Comparison of ENCODE assay signal across 8 cellular contexts in the genomic region with DNA sequence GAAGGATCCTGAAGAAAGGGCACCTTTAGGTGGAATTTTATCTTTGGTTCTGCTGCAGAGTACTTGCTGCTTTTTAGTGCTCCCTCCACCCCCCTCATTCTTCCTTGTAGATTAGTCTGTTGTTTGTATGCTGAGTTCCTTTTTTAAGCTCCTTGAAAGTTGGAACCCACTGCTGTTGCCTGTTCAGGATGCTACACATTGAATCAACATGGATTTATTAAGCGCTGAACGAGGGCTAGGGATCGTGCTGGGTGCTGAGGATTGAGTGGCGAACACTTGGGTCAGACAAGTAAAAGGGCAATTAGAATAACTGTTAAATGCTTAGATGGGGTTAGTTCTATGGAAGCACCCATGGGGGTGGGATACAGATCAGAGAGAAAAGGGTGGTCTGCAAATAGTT. TPM values are rescaled to one million over a fixed set of nuclear protein-coding genes. Genes with fewer than 3 reads are reported as not detected.
DNase-seq lines count a peak whose midpoint lies in the region; ATAC-seq lines count a peak whose summit lies in the region.

No MANE protein-coding gene starts in this region.

- H3K9me3 Mint-ChIP-seq in T-helper 1 cell treated with Interleukin-12 subunit alpha and Interleukin-12 subunit beta and Interleukin-4 antibody, amounts not matched to agents 30 μg/mL and 1 μg/mL, for 36 hours, result peaks cover 22% of the 10 kb centered on the region
- peaks cover 14% of the 10 kb centered on the region for H3K9me3 Mint-ChIP-seq in activated T-helper 2 cell treated with anti-CD3 and anti-CD28 coated beads, Interferon-gamma antibody, Interleukin-2, Interleukin-4, amounts not matched to agents 10 μg/mL and 5 μg/mL and 100 μg/mL, durations not matched to agents 14 hours and 24 hours and 36 hours
- H3K9me3 Mint-ChIP-seq in immature natural killer cell, result peaks cover 0 to 10% (median 0%) of the 10 kb centered on the region in 6 donors

- H3K36me3 Mint-ChIP-seq in T-helper 1 cell treated with Interleukin-12 subunit alpha and Interleukin-12 subunit beta and Interleukin-4 antibody, amounts not matched to agents 30 μg/mL and 1 μg/mL, for 36 hours (ENCODE audit: low read depth), result peaks cover 29% of the 10 kb centered on the region
- peaks cover 17% of the 10 kb centered on the region for H3K36me3 Mint-ChIP-seq in activated T-helper 2 cell treated with anti-CD3 and anti-CD28 coated beads, Interferon-gamma antibody, Interleukin-2, Interleukin-4, amounts not matched to agents 10 μg/mL and 5 μg/mL and 100 μg/mL, durations not matched to agents 14 hours and 24 hours and 36 hours (ENCODE audit: low read depth)
- peaks cover under 1 to 13% (median 3%) of the 10 kb centered on the region in 3 donors for H3K36me3 Mint-ChIP-seq in immature natural killer cell

- intact Hi-C loops in activated T-helper 2 cell treated with anti-CD3 and anti-CD28 coated beads, Interferon-gamma antibody, Interleukin-2, Interleukin-4, amounts not matched to agents 10 μg/mL and 5 μg/mL and 100 μg/mL, durations not matched to agents 14 hours and 24 hours and 36 hours (cut with micrococcal nuclease), result loop anchor here (1.0 to 10.0 kb wide), 8 partner anchors 20 to 945 kb away; a partner anchor contains a TSS

- no peaks in the 10 kb centered on the region for H3K27me3 Mint-ChIP-seq in T-helper 1 cell treated with Interleukin-12 subunit alpha and Interleukin-12 subunit beta and Interleukin-4 antibody, amounts not matched to agents 30 μg/mL and 1 μg/mL, for 36 hours (ENCODE audit: low read depth)
- H3K27me3 Mint-ChIP-seq in activated T-helper 2 cell treated with anti-CD3 and anti-CD28 coated beads, Interferon-gamma antibody, Interleukin-2, Interleukin-4, amounts not matched to agents 10 μg/mL and 5 μg/mL and 100 μg/mL, durations not matched to agents 14 hours and 24 hours and 36 hours (ENCODE audit: low read depth), result no peaks in the 10 kb centered on the region
- peaks cover 13 to 16% (median 15%) of the 10 kb centered on the region in 3 donors for H3K27me3 Mint-ChIP-seq in immature natural killer cell (ENCODE audit: low read depth in 3 of 3)

- no peak for ATAC-seq in HG03439 (IDR thresholded peaks at IDR 0.05; ENCODE audit: unreplicated experiment)

- peak overlapping the region; percentile 99 for H3K27ac Mint-ChIP-seq in T-helper 1 cell treated with Interleukin-12 subunit alpha and Interleukin-12 subunit beta and Interleukin-4 antibody, amounts not matched to agents 30 μg/mL and 1 μg/mL, for 36 hours
- peak overlapping the region; percentile 99 for H3K27ac Mint-ChIP-seq in activated T-helper 2 cell treated with anti-CD3 and anti-CD28 coated beads, Interferon-gamma antibody, Interleukin-2, Interleukin-4, amounts not matched to agents 10 μg/mL and 5 μg/mL and 100 μg/mL, durations not matched to agents 14 hours and 24 hours and 36 hours
- peak overlapping the region; percentile 96 to 99 (median 98) for H3K27ac Mint-ChIP-seq in immature natural killer cell

- peaks cover 42% of the 10 kb centered on the region for H3K4me1 Mint-ChIP-seq in T-helper 1 cell treated with Interleukin-12 subunit alpha and Interleukin-12 subunit beta and Interleukin-4 antibody, amounts not matched to agents 30 μg/mL and 1 μg/mL, for 36 hours (ENCODE audit: low read depth)
- peaks cover 35% of the 10 kb centered on the region for H3K4me1 Mint-ChIP-seq in activated T-helper 2 cell treated with anti-CD3 and anti-CD28 coated beads, Interferon-gamma antibody, Interleukin-2, Interleukin-4, amounts not matched to agents 10 μg/mL and 5 μg/mL and 100 μg/mL, durations not matched to agents 14 hours and 24 hours and 36 hours (ENCODE audit: low read depth)
- H3K4me1 Mint-ChIP-seq in immature natural killer cell, result peaks cover 48 to 63% of the 10 kb centered on the region in 2 donors

- peak overlapping the region; percentile 97 for H3K27ac ChIP-seq in temporal lobe (ENCODE audit: low read depth, low read length)

- DNase-seq in T-helper 1 cell (no peak), immature natural killer cell (no peak), NCI-H187 treated with DMSO at 0.1 percent for 48 hours (lab: John Stamatoyannopoulos, UW) (no peak), RPMI8226 (no peak)
- DNase-seq in activated T-helper 2 cell treated with anti-CD3 and anti-CD28 coated beads, Interferon-gamma antibody, Interleukin-2, Interleukin-4, amounts not matched to agents 10 μg/mL and 5 μg/mL and 100 μg/mL, durations not matched to agents 14 hours and 24 hours and 36 hours (ENCODE audit: low spot score), result no peak

- H3K4me3 Mint-ChIP-seq in T-helper 1 cell treated with Interleukin-12 subunit alpha and Interleukin-12 subunit beta and Interleukin-4 antibody, amounts not matched to agents 30 μg/mL and 1 μg/mL, for 36 hours, result peak overlapping the region; percentile 95
- peak overlapping the region; percentile 98 for H3K4me3 Mint-ChIP-seq in activated T-helper 2 cell treated with anti-CD3 and anti-CD28 coated beads, Interferon-gamma antibody, Interleukin-2, Interleukin-4, amounts not matched to agents 10 μg/mL and 5 μg/mL and 100 μg/mL, durations not matched to agents 14 hours and 24 hours and 36 hours (ENCODE audit: low read depth)
- H3K4me3 Mint-ChIP-seq in immature natural killer cell, result peak overlapping the region; percentile 96 to 100 (median 99)

RNA-seq across cellular contexts. Expression of a gene that starts 0.9 kb away (rescaled TPM):
- total RNA-seq in activated T-helper 2 cell treated with anti-CD3 and anti-CD28 coated beads, Interferon-gamma antibody, Interleukin-2, Interleukin-4, amounts not matched to agents 10 μg/mL and 5 μg/mL and 100 μg/mL, durations not matched to agents 14 hours and 24 hours and 36 hours, result 1.8 and 2.8 TPM in 2 replicates
- polyA plus RNA-seq in immature natural killer cell, result 10 to 100 TPM in 1 of 3 donors, 1 to 10 TPM in 2; 5.5 to 20.5 (median 9.9) TPM
- total RNA-seq in temporal lobe, result 56.8 TPM

Comparison
In these comparisons a context has a peak if more than half of its experiments do, and no peak if none do; other contexts are left out.
1. RNA of a gene that starts 0.9 kb away (total RNA-seq): 56.8 TPM in temporal lobe (single experiment); 1.8 to 2.8 TPM in activated T-helper 2 cell treated with anti-CD3 and anti-CD28 coated beads, Interferon-gamma antibody, Interleukin-2, Interleukin-4, amounts not matched to agents 10 μg/mL and 5 μg/mL and 100 μg/mL, durations not matched to agents 14 hours and 24 hours and 36 hours; every median in the first group is over 10 times any median in the second.
2. Peak in every context shown above with its lines, with median percentiles within 50 percentile points of each other: H3K27ac Mint-ChIP-seq and H3K4me3 Mint-ChIP-seq.